Comparison of ENCODE assay signal across 8 cellular contexts in genomic region chr17:42111901-42112551, GRCh38. TPM values are rescaled to one million over a fixed set of nuclear protein-coding genes. Genes with fewer than 3 reads are reported as not detected.
A peak's percentile ranks its signal among the peaks of the same experiment; 100 is the strongest.
DNase-seq lines count a peak whose midpoint lies in the region; ATAC-seq and TF ChIP-seq lines count a peak whose summit lies in the region.

No MANE protein-coding gene starts in this region.

- peak overlapping the region; percentile 79 for H3K4me3 Mint-ChIP-seq in activated CD8-positive, alpha-beta T cell treated with anti-CD3 and anti-CD28 coated beads for 36 hours

- DNase-seq in EH (ENCODE audit: low read depth) (peak; percentile 72), foreskin melanocyte (peak; percentile 72), sciatic nerve (ENCODE audit: low spot score) (no peak), SIG-M5 (lab: John Stamatoyannopoulos, UW) (no peak), GM19240 (ENCODE audit: insufficient read length, low spot score) (no peak)
- peak; percentile 49 for DNase-seq in activated CD8-positive, alpha-beta T cell treated with anti-CD3 and anti-CD28 coated beads for 36 hours

- peaks cover 28% of the 10 kb centered on the region for H3K36me3 Mint-ChIP-seq in activated CD8-positive, alpha-beta T cell treated with anti-CD3 and anti-CD28 coated beads for 36 hours (ENCODE audit: low read depth)

- ATAC-seq in HG02852 (IDR thresholded peaks at IDR 0.05; ENCODE audit: unreplicated experiment) (peak; percentile 14), sciatic nerve (peak; percentile 67), HG02884 (IDR thresholded peaks at IDR 0.05; ENCODE audit: unreplicated experiment) (no peak)
- ATAC-seq in activated CD8-positive, alpha-beta T cell treated with anti-CD3 and anti-CD28 coated beads for 36 hours, result peak; percentile 11

- CTCF ChIA-PET in activated CD8-positive, alpha-beta T cell treated with anti-CD3 and anti-CD28 coated beads for 36 hours (lab: Charles Lee), result interaction anchor here (1.0 to 14.3 kb wide), 13 partner anchors 10 to 405 kb away, joined by 3 to 110 read pairs (median 5); partner anchors contain the start of genes DNAJC7, NKIRAS2 and ZNF385C

- H3K27ac Mint-ChIP-seq in activated CD8-positive, alpha-beta T cell treated with anti-CD3 and anti-CD28 coated beads for 36 hours, result peak overlapping the region; percentile 92

- no peak for TF ChIP-seq CTCF in activated CD8-positive, alpha-beta T cell treated with anti-CD3 and anti-CD28 coated beads for 36 hours (IDR thresholded peaks at IDR 0.05)

- POLR2A ChIA-PET in activated CD8-positive, alpha-beta T cell treated with anti-CD3 and anti-CD28 coated beads for 36 hours (lab: Charles Lee), result interaction anchor here (0.7 to 4.1 kb wide), 13 partner anchors 9 to 207 kb away, joined by 3 to 36 read pairs (median 6); partner anchors contain the start of genes DNAJC7, HSPB9, KAT2A and NKIRAS2

- H3K27me3 Mint-ChIP-seq in activated CD8-positive, alpha-beta T cell treated with anti-CD3 and anti-CD28 coated beads for 36 hours, result no peaks in the 10 kb centered on the region

- peaks cover 28% of the 10 kb centered on the region for H3K4me1 Mint-ChIP-seq in activated CD8-positive, alpha-beta T cell treated with anti-CD3 and anti-CD28 coated beads for 36 hours (ENCODE audit: low read depth)

- intact Hi-C loops in activated CD8-positive, alpha-beta T cell treated with anti-CD3 and anti-CD28 coated beads for 36 hours (cut with micrococcal nuclease), result loop anchor here (5.0 kb wide), 1 partner anchor 90 kb away; the partner anchor contains the start of gene NKIRAS2
- intact Hi-C loops in sciatic nerve (cut with DNase I), result loop anchor here (5.0 kb wide), 2 partner anchors 45 to 85 kb away; no protein-coding TSS in a partner anchor

- no peaks in the 10 kb centered on the region for H3K9me3 Mint-ChIP-seq in activated CD8-positive, alpha-beta T cell treated with anti-CD3 and anti-CD28 coated beads for 36 hours

RNA-seq across cellular contexts. Expression of gene DHX58, which starts 0.5 kb away (rescaled TPM):
- total RNA-seq in activated CD8-positive, alpha-beta T cell treated with anti-CD3 and anti-CD28 coated beads for 36 hours, result 10 to 100 TPM; 31.7 to 36.2 TPM
- total RNA-seq in sciatic nerve, result 24.8 TPM

RNA-seq across cellular contexts. Expression of gene KAT2A, which starts 9.1 kb away (rescaled TPM):
- 10 to 100 TPM; 49.2 to 50.2 TPM for total RNA-seq in activated CD8-positive, alpha-beta T cell treated with anti-CD3 and anti-CD28 coated beads for 36 hours
- total RNA-seq in sciatic nerve, result 58.0 TPM

RNA-seq across cellular contexts. Expression of gene HSPB9, which starts 10.6 kb away (rescaled TPM):
- total RNA-seq in activated CD8-positive, alpha-beta T cell treated with anti-CD3 and anti-CD28 coated beads for 36 hours, result under 1 TPM in 1 of 2 experiments, not detected in 1; 0.41 TPM
- not detected for total RNA-seq in sciatic nerve

RNA-seq across cellular contexts. Expression of gene ZNF385C, which starts 13.8 kb away (rescaled TPM):
- total RNA-seq in activated CD8-positive, alpha-beta T cell treated with anti-CD3 and anti-CD28 coated beads for 36 hours, result 1 to 10 TPM; 1.3 TPM
- 3.0 TPM for total RNA-seq in sciatic nerve

RNA-seq across cellular contexts. Expression of gene RAB5C, which starts 42.8 kb away (rescaled TPM):
- total RNA-seq in activated CD8-positive, alpha-beta T cell treated with anti-CD3 and anti-CD28 coated beads for 36 hours, result 10 to 100 TPM; 30.7 to 32.5 TPM
- 96.1 TPM for total RNA-seq in sciatic nerve

Comparison
In these comparisons a context has a peak if more than half of its experiments do, and no peak if none do; other contexts are left out.
1. DNase-seq: peak in EH (single experiment), activated CD8-positive, alpha-beta T cell treated with anti-CD3 and anti-CD28 coated beads for 36 hours (single experiment) and foreskin melanocyte (single experiment); none in sciatic nerve (single experiment), SIG-M5 (single experiment) and GM19240 (single experiment).